18 cellular contexts compared by ENCODE assay signal in the genomic region with DNA sequence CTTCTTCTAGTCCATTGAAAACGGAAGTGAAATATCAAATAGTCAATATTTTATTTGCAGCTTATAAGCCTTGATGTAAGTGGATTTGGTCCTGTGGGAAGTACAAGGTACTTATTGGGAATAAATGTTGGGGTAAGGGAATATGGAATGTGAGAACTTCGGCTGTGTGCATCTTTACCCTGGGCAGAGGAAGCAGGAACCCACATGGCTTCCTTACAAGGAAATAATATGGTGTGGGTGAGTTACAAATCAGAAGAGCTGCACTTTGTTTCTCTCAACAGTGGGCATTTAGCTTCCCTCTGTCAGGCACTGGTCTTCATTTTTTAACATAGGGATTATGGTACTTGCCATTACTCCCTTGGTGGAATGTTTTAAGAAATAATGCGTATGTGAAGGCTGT.
A peak's percentile ranks its signal among the peaks of the same experiment; 100 is the strongest.
DNase-seq lines count a peak whose midpoint lies in the region; ATAC-seq and TF ChIP-seq lines count a peak whose summit lies in the region.
"Had no signal": no experiment of that assay in that cellular context is flagged by ENCODE, and none has a peak within 500 bp of the region (broad histone marks: within the 10 kb centered on the region; RNA-seq: fewer than 3 reads in every experiment).

No MANE protein-coding gene starts in this region.

- H3K27me3 ChIP-seq in CD8-positive, alpha-beta T cell (ENCODE audit: insufficient read depth, low read length), result no peaks in the 10 kb centered on the region
- H3K27me3 ChIP-seq in H7 (ENCODE audit: control insufficient read depth, insufficient read depth, low read length) (no peaks in the 10 kb centered on the region), heart right ventricle (no peaks in the 10 kb centered on the region)
- H3K27me3 ChIP-seq: BE2C, neural progenitor cell had no signal

- TF ChIP-seq CTCF in CD8-positive, alpha-beta T cell (IDR thresholded peaks at IDR 0.05), result no peak
- TF ChIP-seq CTCF in heart right ventricle (IDR thresholded peaks at IDR 0.05), result no peak

- no peaks in the 10 kb centered on the region for H3K9me3 Mint-ChIP-seq in CD8-positive, alpha-beta T cell
- H3K9me3 Mint-ChIP-seq in activated T-helper 1 cell treated with anti-CD3 and anti-CD28 coated beads, Interleukin-12 subunit alpha, Interleukin-12 subunit beta, Interleukin-2, Interleukin-4 antibody, amounts not matched to agents 30 ng/mL and 10 ng/mL and 1 ng/mL, durations not matched to agents 14 hours and 24 hours and 36 hours, result no peaks in the 10 kb centered on the region
- no peaks in the 10 kb centered on the region for H3K9me3 Mint-ChIP-seq in activated CD4-positive, alpha-beta memory T cell treated with anti-CD3 and anti-CD28 coated beads, Interleukin-2, amount 10 ng/mL, durations not matched to agents 7 days and 5 days
- H3K9me3 Mint-ChIP-seq in stimulated activated naive B cell treated with anti-CD40 and anti-IgM and Interleukin-4, amounts not matched to agents 10 μg/mL and 1 μg/mL and 100 μg/mL, for 72 hours, result no peaks in the 10 kb centered on the region
- H3K9me3 Mint-ChIP-seq: activated T-cell treated with anti-CD3 and anti-CD28 coated beads, Interleukin-2, amount 50 U/mL, for 24 hours; mesothelial cell of epicardium; neural progenitor cell; T-cell had no signal

- H3K4me3 Mint-ChIP-seq in CD8-positive, alpha-beta T cell, result no peak overlapping the region
- H3K4me3 Mint-ChIP-seq in activated T-helper 1 cell treated with anti-CD3 and anti-CD28 coated beads, Interleukin-12 subunit alpha, Interleukin-12 subunit beta, Interleukin-2, Interleukin-4 antibody, amounts not matched to agents 30 ng/mL and 10 ng/mL and 1 ng/mL, durations not matched to agents 14 hours and 24 hours and 36 hours, result no peak overlapping the region
- no peak overlapping the region for H3K4me3 Mint-ChIP-seq in activated CD4-positive, alpha-beta memory T cell treated with anti-CD3 and anti-CD28 coated beads, Interleukin-2, amount 10 ng/mL, durations not matched to agents 7 days and 5 days
- no peak overlapping the region for H3K4me3 Mint-ChIP-seq in stimulated activated naive B cell treated with anti-CD40 and anti-IgM and Interleukin-4, amounts not matched to agents 10 μg/mL and 1 μg/mL and 100 μg/mL, for 72 hours
- H3K4me3 Mint-ChIP-seq: activated T-cell treated with anti-CD3 and anti-CD28 coated beads, Interleukin-2, amount 50 U/mL, for 24 hours; mesothelial cell of epicardium; neural progenitor cell had no signal

- CTCF ChIA-PET in CD8-positive, alpha-beta T cell (lab: Charles Lee), result interaction anchor here (0.7 to 2.1 kb wide), 13 partner anchors 8 to 169 kb away, joined by 3 to 9 read pairs (median 5); no protein-coding TSS in a partner anchor
- CTCF ChIA-PET in activated CD4-positive, alpha-beta memory T cell treated with anti-CD3 and anti-CD28 coated beads, Interleukin-2, amount 10 ng/mL, durations not matched to agents 7 days and 5 days (lab: Charles Lee), result interaction anchor here (0.6 to 1.5 kb wide), 23 partner anchors 9 to 566 kb away, joined by 3 to 13 read pairs (median 4); no protein-coding TSS in a partner anchor

- ATAC-seq in CD8-positive, alpha-beta T cell, result no peak
- no peak for ATAC-seq in heart right ventricle
- ATAC-seq in stimulated activated naive B cell treated with anti-CD40 and anti-IgM and Interleukin-4, amounts not matched to agents 10 μg/mL and 1 μg/mL and 100 μg/mL, for 72 hours (replicated peaks), result no peak

- DNase-seq in CD8-positive, alpha-beta T cell, result no peak
- DNase-seq in H7 (peak; percentile 51), medulla oblongata (ENCODE audit: extremely low spot score) (peak; percentile 17), heart right ventricle (no peak), DMS153 treated with DMSO at 0.1 percent for 48 hours (lab: John Stamatoyannopoulos, UW; ENCODE audit: unreplicated experiment) (no peak)
- no peak for DNase-seq in activated T-helper 1 cell treated with anti-CD3 and anti-CD28 coated beads, Interleukin-12 subunit alpha, Interleukin-12 subunit beta, Interleukin-2, Interleukin-4 antibody, amounts not matched to agents 30 ng/mL and 10 ng/mL and 1 ng/mL, durations not matched to agents 14 hours and 24 hours and 36 hours (ENCODE audit: low spot score)
- no peak for DNase-seq in activated CD4-positive, alpha-beta memory T cell treated with anti-CD3 and anti-CD28 coated beads, Interleukin-2, amount 10 ng/mL, durations not matched to agents 7 days and 5 days
- no peak for DNase-seq in stimulated activated naive B cell treated with anti-CD40 and anti-IgM and Interleukin-4, amounts not matched to agents 10 μg/mL and 1 μg/mL and 100 μg/mL, for 72 hours
- DNase-seq: DMS 273 treated with DMSO at 0.1 percent for 48 hours, kidney, NCI-H524 treated with DMSO at 0.1 percent for 48 hours, SHP77 treated with DMSO at 0.1 percent for 48 hours had no signal

- no peaks in the 10 kb centered on the region for H3K36me3 Mint-ChIP-seq in CD8-positive, alpha-beta T cell
- H3K36me3 Mint-ChIP-seq in activated T-helper 1 cell treated with anti-CD3 and anti-CD28 coated beads, Interleukin-12 subunit alpha, Interleukin-12 subunit beta, Interleukin-2, Interleukin-4 antibody, amounts not matched to agents 30 ng/mL and 10 ng/mL and 1 ng/mL, durations not matched to agents 14 hours and 24 hours and 36 hours (ENCODE audit: low read depth), result peaks cover 16% of the 10 kb centered on the region
- H3K36me3 Mint-ChIP-seq in activated CD4-positive, alpha-beta memory T cell treated with anti-CD3 and anti-CD28 coated beads, Interleukin-2, amount 10 ng/mL, durations not matched to agents 7 days and 5 days (ENCODE audit: low read depth), result peaks cover 19% of the 10 kb centered on the region
- H3K36me3 Mint-ChIP-seq in stimulated activated naive B cell treated with anti-CD40 and anti-IgM and Interleukin-4, amounts not matched to agents 10 μg/mL and 1 μg/mL and 100 μg/mL, for 72 hours, result no peaks in the 10 kb centered on the region
- H3K36me3 Mint-ChIP-seq: mesothelial cell of epicardium, neural progenitor cell, T-cell had no signal

- no peaks in the 10 kb centered on the region for H3K36me3 ChIP-seq in CD8-positive, alpha-beta T cell (ENCODE audit: insufficient read depth, low read length)
- H3K36me3 ChIP-seq in H7 (replicated peaks; ENCODE audit: control insufficient read depth, insufficient read depth, low read length) (no peaks in the 10 kb centered on the region), heart right ventricle (no peaks in the 10 kb centered on the region)
- H3K36me3 ChIP-seq: neural progenitor cell, prostate gland had no signal

- peaks cover 18% of the 10 kb centered on the region for H3K4me1 Mint-ChIP-seq in CD8-positive, alpha-beta T cell (ENCODE audit: low read depth)
- H3K4me1 Mint-ChIP-seq in activated T-helper 1 cell treated with anti-CD3 and anti-CD28 coated beads, Interleukin-12 subunit alpha, Interleukin-12 subunit beta, Interleukin-2, Interleukin-4 antibody, amounts not matched to agents 30 ng/mL and 10 ng/mL and 1 ng/mL, durations not matched to agents 14 hours and 24 hours and 36 hours (ENCODE audit: low read depth), result peaks cover 37% of the 10 kb centered on the region
- H3K4me1 Mint-ChIP-seq in activated CD4-positive, alpha-beta memory T cell treated with anti-CD3 and anti-CD28 coated beads, Interleukin-2, amount 10 ng/mL, durations not matched to agents 7 days and 5 days, result peaks cover 34% of the 10 kb centered on the region
- peaks cover 6 to 25% of the 10 kb centered on the region in 2 donors for H3K4me1 Mint-ChIP-seq in stimulated activated naive B cell treated with anti-CD40 and anti-IgM and Interleukin-4, amounts not matched to agents 10 μg/mL and 1 μg/mL and 100 μg/mL, for 72 hours

- 39 to 42% methylated on average over 3 of the region's 3 CpGs for WGBS in heart right ventricle, 2 donors

- POLR2A ChIA-PET in CD8-positive, alpha-beta T cell (lab: Charles Lee), result no interaction called here
- POLR2A ChIA-PET in activated CD4-positive, alpha-beta memory T cell treated with anti-CD3 and anti-CD28 coated beads, Interleukin-2, amount 10 ng/mL, durations not matched to agents 7 days and 5 days (lab: Charles Lee), result no interaction called here

- intact Hi-C loops in CD8-positive, alpha-beta T cell (cut with DNase I, micrococcal nuclease), result loop anchor here in 1 of 2 experiments (2.0 to 5.0 kb wide), 2 partner anchors 66 to 169 kb away; no protein-coding TSS in a partner anchor
- intact Hi-C loops in activated T-helper 1 cell treated with anti-CD3 and anti-CD28 coated beads, Interleukin-12 subunit alpha, Interleukin-12 subunit beta, Interleukin-2, Interleukin-4 antibody, amounts not matched to agents 30 ng/mL and 10 ng/mL and 1 ng/mL, durations not matched to agents 14 hours and 24 hours and 36 hours (cut with micrococcal nuclease), result loop anchor here (2.0 to 5.0 kb wide), 2 partner anchors 66 to 274 kb away; no protein-coding TSS in a partner anchor
- intact Hi-C loops in heart right ventricle (cut with DNase I), result loop anchor here (1.0 to 5.0 kb wide), 4 partner anchors 59 to 66 kb away; no protein-coding TSS in a partner anchor

- peaks cover 8% of the 10 kb centered on the region for H3K4me1 ChIP-seq in CD8-positive, alpha-beta T cell (ENCODE audit: insufficient read depth, low read length)
- H3K4me1 ChIP-seq in heart right ventricle, result peaks cover 0 to 13% (median 0%) of the 10 kb centered on the region in 9 donors
- H3K4me1 ChIP-seq: BE2C, prostate gland had no signal

- no peak overlapping the region for H3K27ac ChIP-seq in CD8-positive, alpha-beta T cell (ENCODE audit: low read depth, low read length)
- H3K27ac ChIP-seq in heart right ventricle, result no peak overlapping the region
- H3K27ac ChIP-seq: neural progenitor cell, prostate gland had no signal

- no peaks in the 10 kb centered on the region for H3K27me3 Mint-ChIP-seq in CD8-positive, alpha-beta T cell (ENCODE audit: low read depth)
- no peaks in the 10 kb centered on the region for H3K27me3 Mint-ChIP-seq in activated T-helper 1 cell treated with anti-CD3 and anti-CD28 coated beads, Interleukin-12 subunit alpha, Interleukin-12 subunit beta, Interleukin-2, Interleukin-4 antibody, amounts not matched to agents 30 ng/mL and 10 ng/mL and 1 ng/mL, durations not matched to agents 14 hours and 24 hours and 36 hours (ENCODE audit: insufficient read depth)
- no peaks in the 10 kb centered on the region for H3K27me3 Mint-ChIP-seq in activated CD4-positive, alpha-beta memory T cell treated with anti-CD3 and anti-CD28 coated beads, Interleukin-2, amount 10 ng/mL, durations not matched to agents 7 days and 5 days
- H3K27me3 Mint-ChIP-seq in stimulated activated naive B cell treated with anti-CD40 and anti-IgM and Interleukin-4, amounts not matched to agents 10 μg/mL and 1 μg/mL and 100 μg/mL, for 72 hours, result peaks cover 17 to 19% of the 10 kb centered on the region in 2 donors
- H3K27me3 Mint-ChIP-seq: T-cell had no signal

- H3K9me3 ChIP-seq in CD8-positive, alpha-beta T cell (ENCODE audit: low read length), result no peaks in the 10 kb centered on the region
- H3K9me3 ChIP-seq in heart right ventricle, result no peaks in the 10 kb centered on the region
- H3K9me3 ChIP-seq: BE2C, prostate gland had no signal

- no peak overlapping the region for H3K27ac Mint-ChIP-seq in CD8-positive, alpha-beta T cell
- H3K27ac Mint-ChIP-seq in activated T-helper 1 cell treated with anti-CD3 and anti-CD28 coated beads, Interleukin-12 subunit alpha, Interleukin-12 subunit beta, Interleukin-2, Interleukin-4 antibody, amounts not matched to agents 30 ng/mL and 10 ng/mL and 1 ng/mL, durations not matched to agents 14 hours and 24 hours and 36 hours, result peak overlapping the region; percentile 40
- no peak overlapping the region for H3K27ac Mint-ChIP-seq in activated CD4-positive, alpha-beta memory T cell treated with anti-CD3 and anti-CD28 coated beads, Interleukin-2, amount 10 ng/mL, durations not matched to agents 7 days and 5 days
- no peak overlapping the region for H3K27ac Mint-ChIP-seq in stimulated activated naive B cell treated with anti-CD40 and anti-IgM and Interleukin-4, amounts not matched to agents 10 μg/mL and 1 μg/mL and 100 μg/mL, for 72 hours
- H3K27ac Mint-ChIP-seq: activated T-cell treated with anti-CD3 and anti-CD28 coated beads, Interleukin-2, amount 50 U/mL, for 24 hours; mesothelial cell of epicardium; neural progenitor cell; T-cell had no signal

- H3K4me3 ChIP-seq in CD8-positive, alpha-beta T cell (ENCODE audit: low read depth, low read length), result peak overlapping the region; percentile 8
- no peak overlapping the region for H3K4me3 ChIP-seq in H7 (ENCODE audit: insufficient read depth, low read depth, low read length)
- H3K4me3 ChIP-seq in heart right ventricle, result no peak overlapping the region
- H3K4me3 ChIP-seq: neural progenitor cell, prostate gland had no signal

Comparison
In these comparisons a context has a peak if more than half of its experiments do, and no peak if none do; other contexts are left out.
1. DNase-seq: peak in H7 (single experiment) and medulla oblongata (single experiment); none in CD8-positive, alpha-beta T cell (0 of 7), activated T-helper 1 cell treated with anti-CD3 and anti-CD28 coated beads, Interleukin-12 subunit alpha, Interleukin-12 subunit beta, Interleukin-2, Interleukin-4 antibody, amounts not matched to agents 30 ng/mL and 10 ng/mL and 1 ng/mL, durations not matched to agents 14 hours and 24 hours and 36 hours (single experiment), heart right ventricle (0 of 2), DMS153 treated with DMSO at 0.1 percent for 48 hours (single experiment), activated CD4-positive, alpha-beta memory T cell treated with anti-CD3 and anti-CD28 coated beads, Interleukin-2, amount 10 ng/mL, durations not matched to agents 7 days and 5 days (single experiment) and stimulated activated naive B cell treated with anti-CD40 and anti-IgM and Interleukin-4, amounts not matched to agents 10 μg/mL and 1 μg/mL and 100 μg/mL, for 72 hours (single experiment).